30 cellular contexts compared by ENCODE assay signal in the genomic region with DNA sequence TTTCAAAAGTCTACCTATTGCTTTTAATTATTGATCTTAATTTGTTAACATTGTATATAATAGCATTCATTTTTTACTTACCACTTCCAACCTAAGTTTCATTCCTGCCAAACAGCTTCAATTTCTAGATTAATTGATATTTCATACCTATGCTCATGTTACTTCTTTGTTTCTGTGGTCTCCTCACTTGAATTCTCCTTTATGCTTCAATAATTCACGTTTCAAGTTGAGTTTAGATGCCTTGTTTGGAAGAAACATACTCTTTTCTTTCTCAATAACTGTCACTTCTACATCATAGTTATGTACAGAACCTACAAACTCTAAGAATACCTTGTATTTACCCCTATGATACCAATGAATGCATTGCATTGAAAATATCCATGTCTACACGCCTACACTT.
"Had no signal": no experiment of that assay in that cellular context is flagged by ENCODE, and none has a peak within 500 bp of the region (broad histone marks: within the 10 kb centered on the region; RNA-seq: fewer than 3 reads in every experiment).

No MANE protein-coding gene starts in this region.

- FAIRE-seq: colon had no signal

- H3K27ac ChIP-seq: adrenal gland, body of pancreas, esophagus muscularis mucosa, foreskin keratinocyte, gastrocnemius medialis, heart left ventricle had no signal

- DNase-seq: activated CD4-positive, alpha-beta memory T cell treated with anti-CD3 and anti-CD28 coated beads for 36 hours; activated CD4-positive, alpha-beta T cell treated with anti-CD3 and anti-CD28 coated beads for 36 hours; activated CD4-positive, alpha-beta T cell treated with anti-CD3 and anti-CD28 coated beads, Interleukin-2, amount 10 ng/mL, durations not matched to agents 24 days and 14 days; activated CD4-positive, CD25-positive, alpha-beta regulatory T cell; activated CD4-positive, CD25-positive, alpha-beta regulatory T cell treated with anti-CD3 and anti-CD28 coated beads, Interleukin-2, amount 50 U/mL, for 72 hours; activated CD8-positive, alpha-beta memory T cell treated with anti-CD3 and anti-CD28 coated beads, Interleukin-2, amount 10 ng/mL, durations not matched to agents 7 days and 5 days; activated CD8-positive, alpha-beta memory T cell treated with anti-CD3 and anti-CD28 coated beads, Interleukin-2, amount 50 U/mL, for 4 hours; activated CD8-positive, alpha-beta T cell treated with anti-CD3 and anti-CD28 coated beads, Interleukin-2, amount 10 ng/mL, durations not matched to agents 7 days and 5 days; activated effector memory CD4-positive, alpha-beta T cell treated with anti-CD3 and anti-CD28 coated beads, Interleukin-2, amount 50 U/mL, for 16 hours; activated naive CD4-positive, alpha-beta T cell treated with anti-CD3 and anti-CD28 coated beads for 36 hours; activated naive CD8-positive, alpha-beta T cell treated with anti-CD3 and anti-CD28 coated beads for 36 hours; activated naive CD8-positive, alpha-beta T cell treated with anti-CD3 and anti-CD28 coated beads, Interleukin-2, amount 50 U/mL, for 24 hours; activated T-cell treated with anti-CD3 and anti-CD28 coated beads, Interleukin-2, amount 50 U/mL, for 1 hour; activated T-cell treated with anti-CD3 and anti-CD28 coated beads, Interleukin-2, amount 50 U/mL, for 48 hours; adrenal gland; amygdala; aorta; body of pancreas; caudate nucleus; cortex of kidney; dermis blood vessel endothelial cell; effector CD4-positive, alpha-beta T cell; effector memory CD8-positive, alpha-beta T cell; erythroblast; foreskin keratinocyte; gastrocnemius medialis; glutamatergic neuron; heart left ventricle had no signal

- H3K27me3 ChIP-seq: adrenal gland, body of pancreas, esophagus muscularis mucosa, foreskin keratinocyte, gastrocnemius medialis, heart left ventricle had no signal

- H3K4me1 ChIP-seq: adrenal gland, body of pancreas, esophagus muscularis mucosa, foreskin keratinocyte, gastrocnemius medialis, heart left ventricle had no signal

- ATAC-seq: activated CD4-positive, alpha-beta T cell treated with anti-CD3 and anti-CD28 coated beads for 36 hours; activated CD8-positive, alpha-beta memory T cell treated with anti-CD3 and anti-CD28 coated beads, Interleukin-2, amount 10 ng/mL, durations not matched to agents 7 days and 5 days; activated CD8-positive, alpha-beta T cell treated with anti-CD3 and anti-CD28 coated beads, Interleukin-2, amount 10 ng/mL, durations not matched to agents 7 days and 5 days; activated naive CD8-positive, alpha-beta T cell treated with anti-CD3 and anti-CD28 coated beads, Interleukin-2, amount 50 U/mL, for 24 hours; body of pancreas; effector memory CD8-positive, alpha-beta T cell; foreskin keratinocyte; gastrocnemius medialis; heart left ventricle had no signal

- H3K4me3 ChIP-seq: adrenal gland, body of pancreas, esophagus muscularis mucosa, gastrocnemius medialis, heart left ventricle had no signal

- H3K9me3 ChIP-seq: adrenal gland, body of pancreas, esophagus muscularis mucosa, gastrocnemius medialis, heart left ventricle had no signal

- H3K36me3 ChIP-seq: adrenal gland, esophagus muscularis mucosa, gastrocnemius medialis, heart left ventricle had no signal
